In the genomic region with DNA sequence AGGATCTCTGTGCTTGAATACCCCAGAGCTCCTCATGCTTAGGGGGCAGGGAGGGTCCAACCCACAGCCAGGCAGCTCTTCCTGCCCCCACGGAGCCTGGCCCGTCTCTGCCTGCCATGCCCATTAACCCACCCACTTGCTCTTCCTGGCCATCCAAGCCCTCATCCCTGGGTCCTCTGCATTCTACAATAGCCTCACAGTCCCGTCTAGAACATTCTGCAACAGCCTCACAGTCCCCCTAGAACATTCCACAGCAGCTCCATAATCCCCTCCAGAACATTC, we compare ENCODE assay signal across 1 cellular context.
TF ChIP-seq lines count a peak whose summit lies in the region.

No MANE protein-coding gene starts in this region.

TF ChIP-seq in HepG2, 621 proteins besides CTCF, POLR2A, EP300 and RAD21:
- no peak for TF ChIP-seq SSRP1 (CRISPR knock-in tag; IDR thresholded peaks at IDR 0.05)
- no peak for TF ChIP-seq ZBTB8A (CRISPR knock-in tag; IDR thresholded peaks at IDR 0.05; ENCODE audit: borderline replicate concordance, low read depth)
- TF ChIP-seq, protein P1, sequence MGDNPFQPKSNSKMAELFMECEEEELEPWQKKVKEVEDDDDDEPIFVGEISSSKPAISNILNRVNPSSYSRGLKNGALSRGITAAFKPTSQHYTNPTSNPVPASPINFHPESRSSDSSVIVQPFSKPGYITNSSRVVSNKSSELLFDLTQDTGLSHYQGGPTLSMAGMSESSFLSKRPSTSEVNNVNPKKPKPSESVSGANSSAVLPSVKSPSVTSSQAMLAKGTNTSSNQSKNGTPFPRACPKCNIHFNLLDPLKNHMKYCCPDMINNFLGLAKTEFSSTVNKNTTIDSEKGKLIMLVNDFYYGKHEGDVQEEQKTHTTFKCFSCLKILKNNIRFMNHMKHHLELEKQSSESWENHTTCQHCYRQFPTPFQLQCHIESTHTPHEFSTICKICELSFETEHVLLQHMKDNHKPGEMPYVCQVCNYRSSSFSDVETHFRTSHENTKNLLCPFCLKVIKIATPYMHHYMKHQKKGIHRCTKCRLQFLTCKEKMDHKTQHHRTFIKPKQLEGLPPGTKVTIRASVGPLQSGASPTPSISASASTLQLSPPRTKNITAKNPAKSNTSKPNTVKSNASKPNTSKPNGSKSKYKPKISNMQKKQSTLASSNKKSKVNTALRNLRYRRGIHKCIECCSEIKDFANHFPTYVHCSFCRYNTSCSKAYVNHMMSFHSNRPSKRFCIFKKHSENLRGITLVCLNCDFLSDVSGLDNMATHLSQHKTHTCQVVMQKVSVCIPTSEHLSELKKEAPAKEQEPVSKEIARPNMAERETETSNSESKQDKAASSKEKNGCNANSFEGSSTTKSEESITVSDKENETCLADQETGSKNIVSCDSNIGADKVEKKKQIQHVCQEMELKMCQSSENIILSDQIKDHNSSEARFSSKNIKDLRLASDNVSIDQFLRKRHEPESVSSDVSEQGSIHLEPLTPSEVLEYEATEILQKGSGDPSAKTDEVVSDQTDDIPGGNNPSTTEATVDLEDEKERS (CRISPR knock-in tag; IDR thresholded peaks at IDR 0.05) = no peak
